Comparison of ENCODE assay signal across 3 cellular contexts in genomic region chr10:113020425-113020753, GRCh38.
TF ChIP-seq lines count a peak whose summit lies in the region.

No MANE protein-coding gene starts in this region.

TF ChIP-seq in IMR-90, 13 proteins besides CTCF, POLR2A, EP300 and RAD21:
- TF ChIP-seq SMC3 (IDR thresholded peaks at IDR 0.05; ENCODE audit: low read depth, low read length) (no peak), ELK1 (IDR thresholded peaks at IDR 0.05; ENCODE audit: borderline replicate concordance, low read depth, low read length) (no peak), RFX5 (IDR thresholded peaks at IDR 0.05; ENCODE audit: low read depth, low read length) (no peak), RCOR1 (IDR thresholded peaks at IDR 0.05; ENCODE audit: insufficient replicate concordance, low read length) (no peak), MAZ (IDR thresholded peaks at IDR 0.05; ENCODE audit: borderline replicate concordance, low read depth, low read length) (no peak), NFE2L2 (IDR thresholded peaks at IDR 0.05; ENCODE audit: low read depth, low read length) (no peak), MXI1 (IDR thresholded peaks at IDR 0.05; ENCODE audit: borderline replicate concordance, low read depth, low read length) (no peak), MAFK (IDR thresholded peaks at IDR 0.05; ENCODE audit: low read depth, low read length) (no peak), CHD1 (IDR thresholded peaks at IDR 0.05; ENCODE audit: low read depth, low read length) (no peak), FOS (IDR thresholded peaks at IDR 0.05; ENCODE audit: low read depth, low read length) (no peak), BHLHE40 (IDR thresholded peaks at IDR 0.05; ENCODE audit: low read depth, low read length) (no peak), USF2 (IDR thresholded peaks at IDR 0.05; ENCODE audit: low read depth, low read length) (no peak), CEBPB (IDR thresholded peaks at IDR 0.05; ENCODE audit: low read depth, low read length) (no peak)

TF ChIP-seq in H1, 55 proteins besides CTCF, POLR2A, EP300 and RAD21:
- no peak for TF ChIP-seq EZH2 (IDR thresholded peaks at IDR 0.05; ENCODE audit: low read depth, low read length, severe bottlenecking)
- no peak for TF ChIP-seq SIRT6 (IDR thresholded peaks at IDR 0.05; ENCODE audit: low read length)
- no peak for TF ChIP-seq KDM4A (IDR thresholded peaks at IDR 0.05; ENCODE audit: low read depth, low read length, severe bottlenecking)
- TF ChIP-seq PHF8 (conservative IDR thresholded peaks at IDR 0.05; ENCODE audit: low read depth, low read length), result no peak
- TF ChIP-seq SP4 (IDR thresholded peaks at IDR 0.05; ENCODE audit: low read length), result no peak
TF ChIP-seq in H1: peak in this region for 0.

TF ChIP-seq in SK-N-SH treated with all-trans-retinoic acid at 6 μM for 48 hours, 23 proteins besides CTCF, POLR2A, EP300 and RAD21:
- TF ChIP-seq TCF4 (CRISPR knock-in tag; IDR thresholded peaks at IDR 0.05; ENCODE audit: borderline replicate concordance) (no peak), GLIS3 (CRISPR knock-in tag; IDR thresholded peaks at IDR 0.05) (no peak), POU6F1 (CRISPR knock-in tag; IDR thresholded peaks at IDR 0.05; ENCODE audit: borderline replicate concordance, low read depth) (no peak), TOX (CRISPR knock-in tag; IDR thresholded peaks at IDR 0.05; ENCODE audit: borderline replicate concordance) (no peak), ZFP30 (CRISPR knock-in tag; IDR thresholded peaks at IDR 0.05) (no peak), ZFP3 (CRISPR knock-in tag; IDR thresholded peaks at IDR 0.05) (no peak), ZNF565 (CRISPR knock-in tag; conservative IDR thresholded peaks at IDR 0.05; ENCODE audit: low read depth) (no peak), RARB (CRISPR knock-in tag; IDR thresholded peaks at IDR 0.05) (no peak), OSR1 (CRISPR knock-in tag; IDR thresholded peaks at IDR 0.05) (no peak), ISL1 (CRISPR knock-in tag; IDR thresholded peaks at IDR 0.05) (no peak), ZNF8 (CRISPR knock-in tag; IDR thresholded peaks at IDR 0.05) (no peak)
